ENCODE assay signal across 17 cellular contexts in the genomic region with DNA sequence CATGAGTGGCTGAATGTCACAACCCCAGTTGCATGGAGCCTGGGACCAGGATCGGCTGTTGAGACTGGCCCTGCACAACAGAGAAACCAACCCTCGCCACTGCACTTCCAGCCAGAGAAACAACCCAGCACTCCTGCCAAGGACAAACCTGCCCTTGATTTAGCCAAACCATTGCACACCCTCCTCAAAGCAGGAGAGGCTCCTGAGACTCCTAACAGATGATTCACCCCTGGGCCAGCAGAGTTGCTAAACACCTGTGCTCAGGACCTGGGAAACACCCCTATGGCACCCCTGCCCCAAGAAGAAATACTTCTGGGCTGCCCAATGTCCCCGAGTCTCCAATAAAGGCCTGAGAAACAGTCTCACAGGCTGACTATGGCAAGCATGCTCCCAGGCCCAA. TPM values are rescaled to one million over a fixed set of nuclear protein-coding genes. Genes with fewer than 3 reads are reported as not detected.
DNase-seq lines count a peak whose midpoint lies in the region; ATAC-seq and TF ChIP-seq lines count a peak whose summit lies in the region.
"Had no signal": no experiment of that assay in that cellular context is flagged by ENCODE, and none has a peak within 500 bp of the region (broad histone marks: within the 10 kb centered on the region; RNA-seq: fewer than 3 reads in every experiment).

No MANE protein-coding gene starts in this region.

- H3K36me3 Mint-ChIP-seq in MCF 10A (ENCODE audit: insufficient read depth, unreplicated experiment) (peaks cover 36% of the 10 kb centered on the region), endodermal cell (ENCODE audit: low read depth) (peaks cover 78% of the 10 kb centered on the region)

- H3K4me1 ChIP-seq in breast epithelium (no peaks in the 10 kb centered on the region), endodermal cell (ENCODE audit: control insufficient read depth, insufficient read depth, low read length) (no peaks in the 10 kb centered on the region), foreskin keratinocyte (no peaks in the 10 kb centered on the region)
- H3K4me1 ChIP-seq: BLaER1, Caco-2 had no signal

- H3K27ac Mint-ChIP-seq in MCF 10A (ENCODE audit: low read depth, unreplicated experiment) (peak overlapping the region; percentile 57), endodermal cell (peak overlapping the region; percentile 41)
- H3K27ac Mint-ChIP-seq: B cell; CD4-positive, CD25-positive, alpha-beta regulatory T cell; CD8-positive, alpha-beta T cell had no signal

- H3K4me1 Mint-ChIP-seq in MCF 10A (ENCODE audit: insufficient read depth, unreplicated experiment) (peaks cover 30% of the 10 kb centered on the region), endodermal cell (peaks cover 2% of the 10 kb centered on the region)

- H3K9ac ChIP-seq in endodermal cell (ENCODE audit: extremely low read depth, low read length, poor library complexity, severe bottlenecking), result no peak overlapping the region
- H3K9ac ChIP-seq: BLaER1 had no signal

- H3K27ac ChIP-seq in breast epithelium (no peak overlapping the region), endodermal cell (ENCODE audit: low read depth, low read length) (no peak overlapping the region), foreskin keratinocyte (no peak overlapping the region)
- H3K27ac ChIP-seq: 22Rv1, BLaER1, C4-2B had no signal

- TF ChIP-seq POLR2A in breast epithelium (IDR thresholded peaks at IDR 0.05), result no peak

- no peaks in the 10 kb centered on the region for H3K27me3 ChIP-seq in breast epithelium
- H3K27me3 ChIP-seq in endodermal cell (ENCODE audit: control insufficient read depth, insufficient read depth, low read length, poor library complexity, severe bottlenecking), result no peaks in the 10 kb centered on the region
- no peaks in the 10 kb centered on the region for H3K27me3 ChIP-seq in foreskin keratinocyte
- H3K27me3 ChIP-seq: BLaER1 had no signal

- H3K27me3 Mint-ChIP-seq in MCF 10A (ENCODE audit: insufficient read depth, unreplicated experiment), result no peaks in the 10 kb centered on the region
- no peaks in the 10 kb centered on the region for H3K27me3 Mint-ChIP-seq in endodermal cell (ENCODE audit: insufficient read depth)
- H3K27me3 Mint-ChIP-seq: B cell; CD4-positive, CD25-positive, alpha-beta regulatory T cell had no signal

- H3K9me3 ChIP-seq in breast epithelium (peaks cover 8 to 25% of the 10 kb centered on the region in 2 donors), endodermal cell (ENCODE audit: control insufficient read depth, low read length) (peaks cover 81% of the 10 kb centered on the region)

- CTCF ChIA-PET in MCF 10A (lab: Yijun Ruan, JAX), result no interaction called here

- H3K9me3 Mint-ChIP-seq in MCF 10A (ENCODE audit: unreplicated experiment), result peaks cover 33% of the 10 kb centered on the region
- peaks cover 36% of the 10 kb centered on the region for H3K9me3 Mint-ChIP-seq in endodermal cell

- H3K36me3 ChIP-seq in breast epithelium (peaks cover 12% of the 10 kb centered on the region), endodermal cell (ENCODE audit: control insufficient read depth, insufficient read depth, low read length) (peaks cover 90% of the 10 kb centered on the region)

- no peak for TF ChIP-seq CTCF in MCF 10A (IDR thresholded peaks at IDR 0.05; ENCODE audit: unreplicated experiment)
- no peak for TF ChIP-seq CTCF in breast epithelium (IDR thresholded peaks at IDR 0.05)
- TF ChIP-seq CTCF in endodermal cell (conservative IDR thresholded peaks at IDR 0.05), result no peak
- no peak for TF ChIP-seq CTCF in foreskin keratinocyte (conservative IDR thresholded peaks at IDR 0.05)

- 92 to 100% methylated on average over 1 to 3 of the region's 3 CpGs for WGBS in endodermal cell (ENCODE audit: insufficient coverage in 1 of 2, insufficient read length in 1 of 2), 2 experiments

- intact Hi-C loops in MCF 10A (cut with micrococcal nuclease) (no loop called here), breast epithelium (cut with DNase I; ENCODE audit: low total_unique reads) (no loop called here)

- POLR2A ChIA-PET in MCF 10A (lab: Yijun Ruan, JAX), result interaction anchor here (0.9 to 1.0 kb wide), 2 partner anchors 16 to 17 kb away, joined by 3 read pairs; a partner anchor contains a TSS

- DNase-seq in MCF 10A (ENCODE audit: unreplicated experiment) (peak; percentile 56), breast epithelium (ENCODE audit: low spot score in 2 of 2) (no peak), endodermal cell (no peak), foreskin keratinocyte (peak in 1 of 2 donors; percentile 13), dedifferentiated amniotic fluid mesenchymal stem cell (ENCODE audit: extremely low spot score) (no peak), hypothalamus (lab: John Stamatoyannopoulos, UW) (no peak)
- DNase-seq: Caco-2; CD4-positive, CD25-positive, alpha-beta regulatory T cell; CD8-positive, alpha-beta T cell; DMS153; DND-41; GOT3; HCEC 1CT had no signal

- BruUV-seq in MCF 10A (replicated peaks; lab: Mats Ljungman, UMichigan), result no TSS peak

- peak; percentile 45 for ATAC-seq in foreskin keratinocyte
- ATAC-seq: CD8-positive, alpha-beta T cell had no signal

- H3K4me3 ChIP-seq in breast epithelium (no peak overlapping the region), endodermal cell (ENCODE audit: low read length) (no peak overlapping the region)
- H3K4me3 ChIP-seq: BLaER1 had no signal

- H3K4me3 Mint-ChIP-seq in MCF 10A (ENCODE audit: unreplicated experiment) (no peak overlapping the region), endodermal cell (no peak overlapping the region)
- H3K4me3 Mint-ChIP-seq: B cell; CD4-positive, CD25-positive, alpha-beta regulatory T cell; CD8-positive, alpha-beta T cell had no signal

RNA-seq across cellular contexts. Expression of a gene that starts 17.8 kb away (rescaled TPM):
- total RNA-seq in MCF 10A (2022) (65.4 and 80.6 TPM in 2 replicates), breast epithelium (10 to 100 TPM; 21.3 to 68.6 (median 56.4) TPM), endodermal cell (100 to 1,000 TPM in 1 of 2 donors, 10 to 100 TPM in 1; 94.4 to 110 TPM), foreskin keratinocyte (17.0 and 18.4 TPM in 2 replicates)
- polyA plus RNA-seq in endodermal cell (2013, experiment 1 of 2), result 93.7 TPM
- polyA plus RNA-seq in endodermal cell (2013, experiment 2 of 2), result 75.1 TPM
- polyA plus RNA-seq in foreskin keratinocyte, result 8.9 and 9.9 TPM in 2 replicates

RNA-seq across cellular contexts. Expression of a gene that starts 17.9 kb away (rescaled TPM):
- total RNA-seq in MCF 10A (2022) (25.3 and 26.3 TPM in 2 replicates), breast epithelium (10 to 100 TPM; 29.5 to 49.0 (median 33.4) TPM), endodermal cell (10 to 100 TPM; 24.0 to 29.7 TPM), foreskin keratinocyte (17.0 and 17.9 TPM in 2 replicates)
- polyA plus RNA-seq in endodermal cell (2013, experiment 1 of 2), result 36.7 TPM
- 32.7 TPM for polyA plus RNA-seq in endodermal cell (2013, experiment 2 of 2)
- 7.0 and 8.2 TPM in 2 replicates for polyA plus RNA-seq in foreskin keratinocyte

RNA-seq across cellular contexts. Expression of a gene that starts 40.2 kb away (rescaled TPM):
- 27.2 and 34.9 TPM in 2 replicates for total RNA-seq in MCF 10A (2022)
- 10 to 100 TPM; 50.1 to 79.2 (median 61.6) TPM for total RNA-seq in breast epithelium
- 10 to 100 TPM; 82.5 to 82.8 TPM for total RNA-seq in endodermal cell
- 74.8 TPM for polyA plus RNA-seq in endodermal cell (2013, experiment 1 of 2)
- polyA plus RNA-seq in endodermal cell (2013, experiment 2 of 2), result 72.6 TPM
- 19.9 and 21.6 TPM in 2 replicates for total RNA-seq in foreskin keratinocyte
- 19.8 and 21.9 TPM in 2 replicates for polyA plus RNA-seq in foreskin keratinocyte
